20 cellular contexts compared by ENCODE assay signal in genomic region chr6:20237677-20238460, GRCh38. TPM values are rescaled to one million over a fixed set of nuclear protein-coding genes. Genes with fewer than 3 reads are reported as not detected.
DNase-seq lines count a peak whose midpoint lies in the region; ATAC-seq, FAIRE-seq and TF ChIP-seq lines count a peak whose summit lies in the region.
"Had no signal": no experiment of that assay in that cellular context is flagged by ENCODE, and none has a peak within 500 bp of the region (broad histone marks: within the 10 kb centered on the region; RNA-seq: fewer than 3 reads in every experiment).

No MANE protein-coding gene starts in this region.

- no peak overlapping the region for H3K23ac ChIP-seq in H1 (ENCODE audit: insufficient read length)
- H3K23ac ChIP-seq in neuronal stem cell (ENCODE audit: low read depth, low read length, poor library complexity), result no peak overlapping the region

- no peak overlapping the region for H2BK15ac ChIP-seq in H1 (ENCODE audit: low read length)
- no peak overlapping the region for H2BK15ac ChIP-seq in neuronal stem cell (ENCODE audit: low read length)

- H3K27ac Mint-ChIP-seq in CD8-positive, alpha-beta memory T cell, result peak overlapping the region in 7 of 8 donors; percentile 33 to 94 (median 72)
- H3K27ac Mint-ChIP-seq in HFFc6, result no peak overlapping the region

- H3K18ac ChIP-seq in H1 (ENCODE audit: extremely low read depth, low read length), result no peak overlapping the region
- peak overlapping the region; percentile 62 for H3K18ac ChIP-seq in neuronal stem cell (ENCODE audit: low read length)

- H3K4me2 ChIP-seq in H1 (ENCODE audit: insufficient read depth in 1 of 2, low read depth in 2 of 2, low read length in 2 of 2), result peak overlapping the region in 1 of 2 experiments; percentile 42; a peak in 1 of 4 replicates
- H3K4me2 ChIP-seq in neuronal stem cell (ENCODE audit: insufficient read depth, low read length, poor library complexity, severe bottlenecking), result no peak overlapping the region
- H3K4me2 ChIP-seq: A549 had no signal

- no peak overlapping the region for H3K14ac ChIP-seq in H1 (ENCODE audit: insufficient read length)
- no peak overlapping the region for H3K14ac ChIP-seq in neuronal stem cell (ENCODE audit: low read length)

- H2AK5ac ChIP-seq in H1 (ENCODE audit: low read depth, low read length) (no peak overlapping the region), neuronal stem cell (ENCODE audit: low read depth, low read length) (no peak overlapping the region)

- H4K5ac ChIP-seq in H1 (ENCODE audit: insufficient read length, low read depth, low read length), result no peak overlapping the region

- H3K27me3 ChIP-seq in CD8-positive, alpha-beta memory T cell (ENCODE audit: insufficient read depth, low read length, poor library complexity, severe bottlenecking), result no peaks in the 10 kb centered on the region
- H3K27me3 ChIP-seq in H1 (replicated peaks in 1 of 4; ENCODE audit: control insufficient read depth in 3 of 4, extremely low read depth in 1 of 4, insufficient read depth in 3 of 4, low read length in 3 of 4) (no peaks in the 10 kb centered on the region), neuronal stem cell (ENCODE audit: control insufficient read depth in 3 of 3, insufficient read depth in 3 of 3, low read depth in 1 of 3, low read length in 3 of 3) (no peaks in the 10 kb centered on the region)

- H2BK12ac ChIP-seq in H1 (ENCODE audit: low read depth, low read length) (no peak overlapping the region), neuronal stem cell (ENCODE audit: low read length) (no peak overlapping the region)

- H3K56ac ChIP-seq in H1 (replicated peaks; ENCODE audit: insufficient read length, low read depth, low read length), result no peak overlapping the region

- H3K4me3 ChIP-seq in CD8-positive, alpha-beta memory T cell (ENCODE audit: low read length), result no peak overlapping the region
- H3K4me3 ChIP-seq in H1 (ENCODE audit: extremely low read depth in 1 of 4, insufficient read depth in 2 of 4, low read depth in 3 of 4, low read length in 4 of 4) (no peak overlapping the region), neuronal stem cell (ENCODE audit: low read length in 2 of 2) (no peak overlapping the region)
- H3K4me3 ChIP-seq: A549, GM23248 had no signal

- no peak for FAIRE-seq in H1 (lab: Jason Lieb, UNC)
- FAIRE-seq: A549, G401.6, GM12891, GM19239, RCC 7860 had no signal

- H4K20me1 ChIP-seq in H1 (replicated peaks in 1 of 2; ENCODE audit: control insufficient read depth in 1 of 2, insufficient read depth in 2 of 2, low read length in 2 of 2), result no peaks in the 10 kb centered on the region

- H4K91ac ChIP-seq in H1 (replicated peaks; ENCODE audit: insufficient read length, low read length), result no peak overlapping the region
- no peak overlapping the region for H4K91ac ChIP-seq in neuronal stem cell (ENCODE audit: low read depth, low read length, poor library complexity)

- peaks cover 8% of the 10 kb centered on the region for H3K4me1 ChIP-seq in CD8-positive, alpha-beta memory T cell (ENCODE audit: insufficient read depth, low read length)
- H3K4me1 ChIP-seq in H1 (replicated peaks in 1 of 4; ENCODE audit: control insufficient read depth in 3 of 4, insufficient read depth in 4 of 4, low read length in 3 of 4) (peaks cover 0 to 5% (median 3%) of the 10 kb centered on the region in 4 experiments; a peak in 3 of 7 replicates), neuronal stem cell (ENCODE audit: control insufficient read depth in 2 of 2, insufficient read depth in 1 of 2, low read depth in 1 of 2, low read length in 2 of 2) (peaks cover 8 to 17% of the 10 kb centered on the region in 2 donors)
- H3K4me1 ChIP-seq: A549 had no signal

- 92% methylated on average over 10 of the region's 10 CpGs; no CpG with 5 or more reads in 1 of the 2 experiments for WGBS in H1 (ENCODE audit: extremely low coverage in 1 of 2, insufficient coverage in 1 of 2, insufficient read length in 1 of 2, insufficient replicate concordance in 2 of 2, low coverage in 1 of 2, low lambda C conversion rate in 2 of 2, missing lambda C conversion rate in 1 of 2), 2 experiments
- no CpG with 5 or more reads among the region's 10 CpGs for WGBS in neuronal stem cell (ENCODE audit: extremely low coverage in 2 of 2, insufficient read length in 2 of 2, insufficient replicate concordance in 1 of 2), 2 donors

- H3K4me1 Mint-ChIP-seq in CD8-positive, alpha-beta memory T cell, result peaks cover 19 to 31% (median 24%) of the 10 kb centered on the region in 3 donors
- no peaks in the 10 kb centered on the region for H3K4me1 Mint-ChIP-seq in HFFc6 (ENCODE audit: low read depth)

- ATAC-seq in GM21526 (IDR thresholded peaks at IDR 0.05; ENCODE audit: low FRiP score, unreplicated experiment), result no peak
- ATAC-seq in sciatic nerve, result no peak
- ATAC-seq: A549 had no signal

- POLR2A ChIA-PET in CD8-positive, alpha-beta memory T cell (lab: Charles Lee), result no interaction called here
- POLR2A ChIA-PET in H1 (lab: Charles Lee; ENCODE audit: partially characterized antibody), result no interaction called here

- no peaks in the 10 kb centered on the region for H3K36me3 Mint-ChIP-seq in CD8-positive, alpha-beta memory T cell
- H3K36me3 Mint-ChIP-seq in HFFc6 (ENCODE audit: low read depth), result no peaks in the 10 kb centered on the region

- no peaks in the 10 kb centered on the region for H3K9me3 Mint-ChIP-seq in CD8-positive, alpha-beta memory T cell
- H3K9me3 Mint-ChIP-seq in HFFc6, result no peaks in the 10 kb centered on the region; the same call in 1 of the 2 replicates

- H3K9me3 ChIP-seq in CD8-positive, alpha-beta memory T cell (ENCODE audit: low read length), result no peaks in the 10 kb centered on the region
- no peaks in the 10 kb centered on the region for H3K9me3 ChIP-seq in H1 (ENCODE audit: insufficient read depth in 2 of 2, low read depth in 1 of 2, low read length in 1 of 2)
- H3K9me3 ChIP-seq in neuronal stem cell (replicated peaks in 1 of 2; ENCODE audit: control insufficient read depth in 2 of 2, insufficient read depth in 1 of 2, low read depth in 1 of 2, low read length in 2 of 2), result peaks cover 0 to 4% of the 10 kb centered on the region in 2 donors
- H3K9me3 ChIP-seq: A549 had no signal

- no peak overlapping the region for H2BK5ac ChIP-seq in H1 (ENCODE audit: low read depth, low read length)
- no peak overlapping the region for H2BK5ac ChIP-seq in neuronal stem cell (ENCODE audit: low read length)

- no peaks in the 10 kb centered on the region; the same call in 1 of the 2 replicates for H3K23me2 ChIP-seq in H1 (ENCODE audit: low read depth, low read length)

- H3K4ac ChIP-seq in H1 (replicated peaks; ENCODE audit: insufficient read length, low read depth, low read length) (no peak overlapping the region), neuronal stem cell (ENCODE audit: low read length) (no peak overlapping the region)

- no peak for DNase-seq in CD8-positive, alpha-beta memory T cell
- DNase-seq in LoVo (ENCODE audit: low spot score) (peak; percentile 50), H1 (ENCODE audit: low read depth in 1 of 2, low spot score in 2 of 2) (no peak), neuronal stem cell (ENCODE audit: low spot score) (no peak), sciatic nerve (ENCODE audit: low spot score) (no peak), HFFc6 (no peak), cortex of kidney (lab: John Stamatoyannopoulos, UW) (no peak)
- DNase-seq: DMS79, GM23248, Kasumi-1, NCI-H1417 treated with DMSO at 0.1 percent for 48 hours, NCI-H2029 treated with DMSO at 0.1 percent for 48 hours, SHP77 treated with DMSO at 0.1 percent for 48 hours had no signal

- 0 out of 2 replicates have a peak overlapping the region, but pooled peaks have one; percentile 35 for H2AFZ ChIP-seq in H1 (ENCODE audit: low read length)
- peak overlapping the region; percentile 62 for H2AFZ ChIP-seq in neuronal stem cell (ENCODE audit: low read length)
- H2AFZ ChIP-seq: GM23248 had no signal

- CTCF ChIA-PET in CD8-positive, alpha-beta memory T cell (lab: Charles Lee), result interaction anchor here (1.3 to 1.6 kb wide), 2 partner anchors 111 to 299 kb away, joined by 3 to 4 read pairs; no protein-coding TSS in a partner anchor
- CTCF ChIA-PET in H1 (lab: Charles Lee; ENCODE audit: partially characterized antibody), result interaction anchor here (1.0 to 1.2 kb wide), 2 partner anchors 13 to 15 kb away, joined by 3 read pairs; no protein-coding TSS in a partner anchor

- H3K27ac ChIP-seq in CD8-positive, alpha-beta memory T cell (ENCODE audit: low read depth, low read length), result no peak overlapping the region
- H3K27ac ChIP-seq in H1 (ENCODE audit: low read depth, low read length) (no peak overlapping the region), neuronal stem cell (replicated peaks; ENCODE audit: low read length) (no peak overlapping the region)
- H3K27ac ChIP-seq: A549, C4-2B, GM23248 had no signal

- no peak for TF ChIP-seq RAD21 in H1 (IDR thresholded peaks at IDR 0.05 in 1 of 2, conservative IDR thresholded peaks at IDR 0.05 in 1 of 2; ENCODE audit: low read depth in 2 of 2, low read length in 2 of 2)

- no peak overlapping the region for H2BK20ac ChIP-seq in H1 (ENCODE audit: low read length)

- H4K8ac ChIP-seq in H1 (ENCODE audit: extremely low read depth, insufficient read depth, low read length) (no peak overlapping the region), neuronal stem cell (ENCODE audit: low read depth, low read length) (no peak overlapping the region)

- intact Hi-C loops in sciatic nerve (cut with DNase I), result no loop called here

- TF ChIP-seq POLR2A in H1 (IDR thresholded peaks at IDR 0.05; ENCODE audit: control extremely low read depth in 1 of 2, low read depth in 2 of 2, low read length in 2 of 2), result no peak

- H3K36me3 ChIP-seq in CD8-positive, alpha-beta memory T cell (ENCODE audit: insufficient read depth, low read length), result no peaks in the 10 kb centered on the region
- H3K36me3 ChIP-seq in H1 (ENCODE audit: control insufficient read depth in 2 of 4, insufficient read depth in 4 of 4, low read length in 3 of 4), result no peaks in the 10 kb centered on the region
- H3K36me3 ChIP-seq in neuronal stem cell (replicated peaks in 1 of 2; ENCODE audit: control insufficient read depth in 2 of 2, insufficient read depth in 2 of 2, low read length in 2 of 2), result no peaks in the 10 kb centered on the region

- TF ChIP-seq EP300 in H1 (IDR thresholded peaks at IDR 0.05; ENCODE audit: borderline replicate concordance in 1 of 2, low read depth in 2 of 2, low read length in 2 of 2), result no peak

- H3K27me3 Mint-ChIP-seq in CD8-positive, alpha-beta memory T cell, result no peaks in the 10 kb centered on the region
- H3K27me3 Mint-ChIP-seq in HFFc6 (ENCODE audit: insufficient read depth), result peaks cover 11% of the 10 kb centered on the region

- peak overlapping the region in 4 of 7 donors; percentile 9 to 46 (median 20) for H3K4me3 Mint-ChIP-seq in CD8-positive, alpha-beta memory T cell
- no peak overlapping the region for H3K4me3 Mint-ChIP-seq in HFFc6

- H3K9ac ChIP-seq in H1 (replicated peaks in 1 of 4; ENCODE audit: extremely low read depth in 1 of 4, low read depth in 3 of 4, low read length in 3 of 4), result no peak overlapping the region
- no peak overlapping the region for H3K9ac ChIP-seq in neuronal stem cell (ENCODE audit: low read depth, low read length, poor library complexity)
- H3K9ac ChIP-seq: GM23248 had no signal

- no peak for TF ChIP-seq CTCF in H1 (IDR thresholded peaks at IDR 0.05; ENCODE audit: control extremely low read depth in 1 of 3, insufficient read depth in 1 of 3, low read depth in 1 of 3, low read length in 3 of 3)
- no peak for TF ChIP-seq CTCF in HFFc6 (IDR thresholded peaks at IDR 0.05)

- no peaks in the 10 kb centered on the region for H3K79me1 ChIP-seq in H1 (ENCODE audit: low read depth, low read length)
- no peaks in the 10 kb centered on the region for H3K79me1 ChIP-seq in neuronal stem cell (ENCODE audit: low read depth, low read length)

- H3K79me2 ChIP-seq in H1 (ENCODE audit: control insufficient read depth in 1 of 2, insufficient read depth in 2 of 2, low read length in 2 of 2), result no peaks in the 10 kb centered on the region

- H2BK120ac ChIP-seq in H1 (replicated peaks; ENCODE audit: low read depth, low read length), result no peak overlapping the region
- H2BK120ac ChIP-seq in neuronal stem cell (ENCODE audit: low read depth, low read length), result no peak overlapping the region

RNA-seq across cellular contexts. Expression of gene MBOAT1, which starts 25.6 kb away (rescaled TPM):
- total RNA-seq in CD8-positive, alpha-beta memory T cell, result 10 to 100 TPM; 11.6 to 12.5 TPM
- polyA plus RNA-seq in CD8-positive, alpha-beta memory T cell, result 3.2 TPM
- 19.5 and 19.6 TPM in 2 replicates for total RNA-seq in H1 (2021; fragmentation: NEBNext Ultra II Directional; extraction: Animal tissue kit (Norgen Biotek cat#: 25700))
- polyA plus RNA-seq in H1 (2011; rRNA removed), result 4.9 and 5.2 TPM in 2 replicates
- 5.6 TPM for polyA plus RNA-seq in H1 (2011; cell fraction: cytosol; rRNA removed)
- polyA plus RNA-seq in H1 (2011; cell fraction: nucleus; rRNA removed), result 7.0 TPM
- 8.4 to 10.4 TPM (median 9.2 TPM) in 4 replicates for polyA plus RNA-seq in H1 (2012, experiment 1 of 2)
- polyA plus RNA-seq in H1 (2012, experiment 2 of 2), result 1.5 TPM
- 16.8 TPM for polyA plus RNA-seq in H1 (2013, experiment 1 of 2)
- 18.6 TPM for polyA plus RNA-seq in H1 (2013, experiment 2 of 2)
- polyA minus RNA-seq in H1 (2011; rRNA and poly(A)+ RNA removed), result 21.6 and 25.8 TPM in 2 replicates
- 13.2 TPM for polyA minus RNA-seq in H1 (2011; cell fraction: cytosol; rRNA and poly(A)+ RNA removed)
- polyA minus RNA-seq in H1 (2011; cell fraction: nucleus; rRNA and poly(A)+ RNA removed), result 11.7 TPM
- polyA plus RNA-seq in neuronal stem cell (2013, experiment 1 of 2), result 1.5 TPM
- 1.7 TPM for polyA plus RNA-seq in neuronal stem cell (2013, experiment 2 of 2)
- total RNA-seq in sciatic nerve, result 37.9 TPM
- 1 to 10 TPM; 5.4 to 7.7 (median 6.1) TPM for total RNA-seq in HFFc6 (2021; fragmentation: NEBNext Ultra II Directional; extraction: Animal tissue kit (Norgen Biotek cat#: 25700))
